In the genomic region with DNA sequence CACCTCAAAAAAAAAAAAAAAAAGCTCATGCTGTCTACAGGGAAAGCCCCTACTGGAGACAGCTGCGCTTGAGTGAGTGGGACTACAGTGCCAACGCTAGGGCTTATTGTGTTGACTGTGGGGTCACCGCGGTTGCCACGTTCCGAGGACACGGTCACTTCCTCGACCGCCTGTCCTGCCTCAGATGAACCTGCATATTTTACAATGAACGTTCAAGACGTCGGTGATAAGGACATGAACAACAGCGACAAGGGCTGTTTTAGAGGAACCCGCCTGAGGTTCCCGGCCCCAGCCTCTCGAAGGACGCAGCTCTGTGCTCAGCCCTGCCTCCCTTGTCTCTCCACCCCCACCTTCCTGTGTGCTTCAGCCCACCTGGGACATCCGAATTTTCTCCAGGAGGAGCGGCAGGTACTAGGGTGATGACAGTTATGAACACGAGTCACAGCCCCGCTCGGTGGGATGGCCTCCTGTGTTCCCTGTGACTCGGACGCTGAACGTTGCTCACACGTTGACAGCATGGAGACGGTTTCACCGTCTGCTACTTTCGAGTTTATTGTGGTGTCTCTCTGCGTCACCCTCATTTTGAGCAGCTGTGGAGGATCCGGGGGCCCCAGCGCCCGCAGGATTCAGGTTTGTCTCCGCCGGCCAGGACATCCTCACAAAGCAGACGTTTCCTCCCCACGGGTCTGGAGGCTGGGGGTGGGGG, we compare ENCODE assay signal across 8 cellular contexts. TPM values are rescaled to one million over a fixed set of nuclear protein-coding genes. Genes with fewer than 3 reads are reported as not detected.
DNase-seq lines count a peak whose midpoint lies in the region; ATAC-seq and TF ChIP-seq lines count a peak whose summit lies in the region.

No MANE protein-coding gene starts in this region.

- H3K9me3 Mint-ChIP-seq in nephron progenitor cell: no peaks in the 10 kb centered on the region

- H3K36me3 Mint-ChIP-seq in nephron progenitor cell (ENCODE audit: low read depth): no peaks in the 10 kb centered on the region

- peak; percentile 84 for DNase-seq in GM13977 (ENCODE audit: low spot score)
- DNase-seq in activated T-cell treated with anti-CD3 and anti-CD28 coated beads for 4 hours: peak; percentile 31
- no peak for DNase-seq in nephron progenitor cell
- DNase-seq in EL: no peak
- DNase-seq in ACHN: no peak
- no peak for DNase-seq in cerebellum (ENCODE audit: low spot score)
- no peak for DNase-seq in H4 (ENCODE audit: low spot score)

- in situ Hi-C loops in GM13977 (cut with MboI; ENCODE audit: low pct_unique_long_range_greater_than_20kb, low sequenced_read_pairs, unreplicated experiment): no loop called here
- in situ Hi-C loops in ACHN (cut with HindIII; ENCODE audit: low pct_ligation_motif_present, low pct_unique_long_range_greater_than_20kb, low sequenced_read_pairs): no loop called here

- ATAC-seq in HG03342 (IDR thresholded peaks at IDR 0.05; ENCODE audit: unreplicated experiment): peak; percentile 71

- H3K27me3 Mint-ChIP-seq in nephron progenitor cell (ENCODE audit: low read depth, poor library complexity): peaks cover 59% of the 10 kb centered on the region

- H3K27ac Mint-ChIP-seq in nephron progenitor cell: no peak overlapping the region

- H3K4me3 Mint-ChIP-seq in nephron progenitor cell: peak overlapping the region; percentile 69

- TF ChIP-seq CTCF in GM13977 (IDR thresholded peaks at IDR 0.05; ENCODE audit: extremely low read depth, insufficient read depth, missing control alignments): no peak
- no peak for TF ChIP-seq CTCF in nephron progenitor cell (IDR thresholded peaks at IDR 0.05)

- H3K4me1 Mint-ChIP-seq in nephron progenitor cell: peaks cover 38% of the 10 kb centered on the region

RNA-seq across cellular contexts. Expression of a gene that starts 11.3 kb away (rescaled TPM):
- total RNA-seq in cerebellum: 24.1 TPM
- 3.8 and 6.1 TPM in 2 replicates for total RNA-seq in H4 (2014; rRNA removed; shearing (Covaris generic))

RNA-seq across cellular contexts. Expression of a gene that starts 13.9 kb away (rescaled TPM):
- 2.8 TPM for total RNA-seq in cerebellum
- 32.3 and 33.8 TPM in 2 replicates for total RNA-seq in H4 (2014; rRNA removed; shearing (Covaris generic))

RNA-seq across cellular contexts. Expression of a gene that starts 38.4 kb away (rescaled TPM):
- 11.6 TPM for total RNA-seq in cerebellum
- 60.2 and 76.5 TPM in 2 replicates for total RNA-seq in H4 (2014; rRNA removed; shearing (Covaris generic))

RNA-seq across cellular contexts. Expression of a gene that starts 41.6 kb away (rescaled TPM):
- total RNA-seq in cerebellum: not detected
- total RNA-seq in H4 (2014; rRNA removed; shearing (Covaris generic)): not detected in 2 replicates

RNA-seq across cellular contexts. Expression of a gene that starts 47.2 kb away (rescaled TPM):
- not detected for total RNA-seq in cerebellum
- total RNA-seq in H4 (2014; rRNA removed; shearing (Covaris generic)): not detected in 2 replicates

Comparison
In these comparisons a context has a peak if more than half of its experiments do, and no peak if none do; other contexts are left out.
1. DNase-seq: peak in GM13977 (single experiment) and activated T-cell treated with anti-CD3 and anti-CD28 coated beads for 4 hours (single experiment); none in nephron progenitor cell (single experiment), EL (single experiment), ACHN (single experiment), cerebellum (single experiment) and H4 (single experiment).